1 cellular context compared by ENCODE assay signal in the genomic region with DNA sequence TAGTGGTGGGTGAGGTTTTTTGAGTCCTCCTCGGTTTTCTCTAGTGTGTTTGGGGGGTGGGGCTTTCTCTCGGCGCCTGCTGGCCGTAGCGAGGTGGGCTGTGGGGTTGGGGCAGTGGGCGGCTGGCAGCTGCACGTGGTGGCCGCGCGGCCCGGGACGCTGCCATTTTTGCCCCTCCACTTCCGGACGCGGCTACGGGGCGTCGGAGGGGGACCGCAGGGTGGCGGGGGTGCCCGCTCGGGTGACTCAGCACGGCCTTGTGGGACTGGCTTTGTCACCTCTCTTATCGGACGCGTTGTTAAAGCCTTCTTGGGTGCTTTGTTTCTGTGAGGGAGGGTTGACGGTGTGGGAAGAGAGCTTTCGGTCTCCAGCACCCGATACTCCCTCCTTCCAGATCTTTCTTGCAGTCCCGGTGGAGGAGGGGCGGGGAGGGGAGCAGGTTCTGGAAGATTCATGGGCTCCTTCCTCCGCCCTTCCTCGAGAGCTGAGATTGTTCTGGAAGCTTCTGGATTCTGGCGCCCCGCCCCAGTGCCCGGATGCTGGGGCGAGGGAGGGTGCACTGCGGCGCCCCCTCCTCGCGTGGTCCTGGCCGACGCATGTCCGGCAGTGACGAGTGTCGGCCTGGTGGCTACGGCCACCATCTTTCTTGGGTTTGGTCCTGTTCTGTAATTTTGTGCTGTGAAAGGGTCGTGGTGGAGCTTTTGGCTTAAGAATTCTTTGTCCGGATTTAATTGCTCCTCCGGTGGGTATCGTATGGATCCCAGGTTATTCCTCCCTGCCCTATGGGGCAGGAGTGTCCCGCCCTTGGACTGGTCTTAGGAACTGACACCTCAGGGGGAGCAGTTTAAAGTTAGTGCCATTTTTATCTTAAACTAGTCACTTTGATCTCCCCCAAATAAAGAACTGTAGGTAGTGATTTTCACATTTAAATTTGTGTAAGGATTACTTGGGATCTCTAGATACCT.
TF ChIP-seq lines count a peak whose summit lies in the region.

No MANE protein-coding gene starts in this region.

TF ChIP-seq in endothelial cell of umbilical vein, 7 proteins besides CTCF, POLR2A, EP300 and RAD21:
- peak; percentile 87 for TF ChIP-seq MYC (IDR thresholded peaks at IDR 0.05; ENCODE audit: low read depth, low read length)
- no peak for TF ChIP-seq GATA2 (IDR thresholded peaks at IDR 0.05; ENCODE audit: insufficient read depth, insufficient read length, low read depth, low read length)
- TF ChIP-seq, protein P1, sequence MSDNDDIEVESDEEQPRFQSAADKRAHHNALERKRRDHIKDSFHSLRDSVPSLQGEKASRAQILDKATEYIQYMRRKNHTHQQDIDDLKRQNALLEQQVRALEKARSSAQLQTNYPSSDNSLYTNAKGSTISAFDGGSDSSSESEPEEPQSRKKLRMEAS (IDR thresholded peaks at IDR 0.05; ENCODE audit: insufficient read depth, insufficient read length): peak; percentile 61
- TF ChIP-seq POLR2AphosphoS5 (IDR thresholded peaks at IDR 0.05; ENCODE audit: insufficient read depth, low read depth, low read length): peak; percentile 49
- no peak for TF ChIP-seq EZH2 (IDR thresholded peaks at IDR 0.05; ENCODE audit: borderline replicate concordance, low read depth, low read length, severe bottlenecking)
- no peak for TF ChIP-seq JUN (IDR thresholded peaks at IDR 0.05; ENCODE audit: borderline replicate concordance, insufficient read depth, insufficient read length, low read depth)
